ENCODE assay signal across 8 cellular contexts in genomic region chr6:41318648-41319565, GRCh38. TPM values are rescaled to one million over a fixed set of nuclear protein-coding genes. Genes with fewer than 3 reads are reported as not detected.
DNase-seq lines count a peak whose midpoint lies in the region; ATAC-seq, FAIRE-seq and TF ChIP-seq lines count a peak whose summit lies in the region.

No MANE protein-coding gene starts in this region.

- peak; percentile 99 to 100 (median 100) for TF ChIP-seq CTCF in keratinocyte (optimal IDR thresholded peaks at IDR 0.05 in 1 of 3, IDR thresholded peaks at IDR 0.05 in 1 of 3, conservative IDR thresholded peaks at IDR 0.05 in 1 of 3; ENCODE audit: extremely low read depth in 1 of 3, insufficient read depth in 2 of 3, low read length in 3 of 3)

- DNase-seq in AG08395 (ENCODE audit: low spot score) (peak; percentile 81), NCI-H2196 treated with DMSO at 0.1 percent for 48 hours (lab: John Stamatoyannopoulos, UW; ENCODE audit: unreplicated experiment) (peak; percentile 88), keratinocyte (ENCODE audit: low read depth, low spot score) (peak; percentile 40)
- DNase-seq in activated CD4-positive, CD25-positive, alpha-beta regulatory T cell (lab: John Stamatoyannopoulos, UW) = peak; percentile 61 to 68 (median 64)
- DNase-seq in central memory CD4-positive, alpha-beta T cell = peak; percentile 74
- DNase-seq in stimulated activated CD4-positive, alpha-beta T cell treated with anti-CD3 and anti-CD28 coated beads, Interleukin-1b, Interleukin-23, amount 100 ng/mL, for 24 hours (ENCODE audit: low read depth in 4 of 4, low spot score in 1 of 4) = peak; percentile 53 to 76 (median 69)

- peak; percentile 74 for FAIRE-seq in keratinocyte (lab: Jason Lieb, UNC)

- peaks cover 2% of the 10 kb centered on the region for H4K20me1 ChIP-seq in keratinocyte (ENCODE audit: control insufficient read depth, extremely low read depth, insufficient read depth, low read length)

- H3K79me2 ChIP-seq in keratinocyte (ENCODE audit: control insufficient read depth, insufficient read depth, low read length) = no peaks in the 10 kb centered on the region

- H3K36me3 ChIP-seq in keratinocyte (ENCODE audit: control insufficient read depth in 2 of 2, extremely low read depth in 1 of 2, insufficient read depth in 2 of 2, low read length in 2 of 2) = no peaks in the 10 kb centered on the region

- H3K4me3 ChIP-seq in keratinocyte (ENCODE audit: control insufficient read depth in 2 of 3, extremely low read depth in 1 of 3, insufficient read depth in 2 of 3, low read depth in 1 of 3, low read length in 3 of 3) = peak overlapping the region in 2 of 3 experiments; percentile 42 to 44

- no peaks in the 10 kb centered on the region for H3K9me1 ChIP-seq in keratinocyte (ENCODE audit: control insufficient read depth, extremely low read depth, insufficient read depth, low read length)

- no peak overlapping the region for H3K27ac ChIP-seq in keratinocyte (ENCODE audit: control insufficient read depth, insufficient read depth, low read length)

- ATAC-seq in GM18870 (IDR thresholded peaks at IDR 0.05; ENCODE audit: unreplicated experiment) (peak; percentile 64), HG03159 (IDR thresholded peaks at IDR 0.05; ENCODE audit: unreplicated experiment) (peak; percentile 91)

- dilution Hi-C loops in keratinocyte (cut with MboI; ENCODE audit: extremely low pct_ligation_motif_present, low sequenced_read_pairs) = no loop called here

- H3K9me3 ChIP-seq in keratinocyte (ENCODE audit: control insufficient read depth, low read depth, low read length) = no peaks in the 10 kb centered on the region

- H3K9ac ChIP-seq in keratinocyte (ENCODE audit: control insufficient read depth, extremely low read depth, insufficient read depth, low read length) = no peak overlapping the region

- peak overlapping the region; percentile 81 for H2AFZ ChIP-seq in keratinocyte (ENCODE audit: control insufficient read depth, low read length)

- peak overlapping the region; percentile 89 for H3K4me2 ChIP-seq in keratinocyte (ENCODE audit: control insufficient read depth, extremely low read depth, insufficient read depth, low read depth, low read length)

- H3K27me3 ChIP-seq in keratinocyte (ENCODE audit: control insufficient read depth, extremely low read depth, insufficient read depth, low read length) = peaks cover 21% of the 10 kb centered on the region

- no peaks in the 10 kb centered on the region for H3K4me1 ChIP-seq in keratinocyte (ENCODE audit: control insufficient read depth, extremely low read depth, insufficient read depth, low read length)

RNA-seq across cellular contexts. Expression of gene NCR2, which starts 16.5 kb away (rescaled TPM):
- not detected in 3 replicates for polyA plus RNA-seq in keratinocyte
- polyA plus RNA-seq in keratinocyte (2011; ENCODE audit: low read depth) = not detected
- not detected in 2 replicates for polyA plus RNA-seq in keratinocyte (2011; cell fraction: cytosol; rRNA removed)
- not detected in 2 replicates for polyA plus RNA-seq in keratinocyte (2011; cell fraction: nucleus; rRNA removed)
- polyA plus RNA-seq in keratinocyte (2012; ENCODE audit: low replicate concordance) = not detected in 2 replicates
- not detected in 3 replicates for polyA minus RNA-seq in keratinocyte
- polyA minus RNA-seq in keratinocyte (2011; cell fraction: cytosol; rRNA and poly(A)+ RNA removed) = not detected
- not detected in 2 replicates for polyA minus RNA-seq in keratinocyte (2011; cell fraction: nucleus; rRNA and poly(A)+ RNA removed)

RNA-seq across cellular contexts. Expression of gene TREM1, which starts 32.4 kb away (rescaled TPM):
- not detected in 3 replicates for polyA plus RNA-seq in keratinocyte
- polyA plus RNA-seq in keratinocyte (2011; ENCODE audit: low read depth) = not detected
- polyA plus RNA-seq in keratinocyte (2011; cell fraction: cytosol; rRNA removed) = 0.11 TPM in 1 of 2 replicates, not detected in the other
- polyA plus RNA-seq in keratinocyte (2011; cell fraction: nucleus; rRNA removed) = not detected in 2 replicates
- 0.18 TPM in 1 of 2 replicates, not detected in the other for polyA plus RNA-seq in keratinocyte (2012; ENCODE audit: low replicate concordance)
- polyA minus RNA-seq in keratinocyte = not detected in 3 replicates
- polyA minus RNA-seq in keratinocyte (2011; cell fraction: cytosol; rRNA and poly(A)+ RNA removed) = not detected
- not detected in 2 replicates for polyA minus RNA-seq in keratinocyte (2011; cell fraction: nucleus; rRNA and poly(A)+ RNA removed)
